14 cellular contexts compared by ENCODE assay signal in the genomic region with DNA sequence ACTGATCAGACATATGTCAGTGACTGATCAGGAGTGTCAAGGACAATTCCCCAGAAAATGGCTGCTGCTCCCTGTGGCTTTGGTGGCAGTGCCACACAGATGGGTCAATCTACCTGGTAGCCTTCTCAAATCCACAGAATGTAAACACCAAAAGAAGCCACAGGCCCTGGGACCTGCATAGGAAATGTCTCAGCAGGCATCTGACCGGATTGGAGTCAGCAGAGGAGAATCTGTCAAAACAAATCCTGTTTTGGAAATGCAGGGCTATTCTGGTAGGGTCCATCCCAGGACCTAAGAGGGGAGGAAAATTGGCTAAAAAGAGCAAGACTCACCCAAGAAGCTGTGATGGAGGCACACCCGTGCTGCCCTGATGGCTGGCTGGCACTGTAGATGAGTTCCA. TPM values are rescaled to one million over a fixed set of nuclear protein-coding genes. Genes with fewer than 3 reads are reported as not detected.
DNase-seq lines count a peak whose midpoint lies in the region; ATAC-seq lines count a peak whose summit lies in the region.
"Had no signal": no experiment of that assay in that cellular context is flagged by ENCODE, and none has a peak within 500 bp of the region (broad histone marks: within the 10 kb centered on the region; RNA-seq: fewer than 3 reads in every experiment).

No MANE protein-coding gene starts in this region.

- DNase-seq in DMS 273 (lab: John Stamatoyannopoulos, UW; ENCODE audit: unreplicated experiment) = peak; percentile 47
- no peak for DNase-seq in DMS 273 treated with DMSO at 0.1 percent for 48 hours (lab: John Stamatoyannopoulos, UW)
- peak; percentile 30 for DNase-seq in cerebellar cortex (ENCODE audit: low spot score)
- peak; percentile 70 to 75 for DNase-seq in lung microvascular endothelial cell (ENCODE audit: low read depth in 2 of 2)
- no peak for DNase-seq in HPDE6-E6E7 (ENCODE audit: extremely low spot score)
- no peak for DNase-seq in foreskin melanocyte
- DNase-seq: AML-193; CD4-positive, alpha-beta T cell; DMS53; DND-41; EL; GM23248 had no signal

- no peak for ATAC-seq in HG02885 (IDR thresholded peaks at IDR 0.05; ENCODE audit: poor library complexity, unreplicated experiment)
- ATAC-seq: A549 had no signal

RNA-seq across cellular contexts. Expression of a gene that starts 30.1 kb away (rescaled TPM):
- total RNA-seq in lung microvascular endothelial cell = 16.1 and 20.2 TPM in 2 replicates

RNA-seq across cellular contexts. Expression of a gene that starts 52.0 kb away (rescaled TPM):
- 10.5 and 16.5 TPM in 2 replicates for total RNA-seq in lung microvascular endothelial cell

RNA-seq across cellular contexts. Expression of a gene that starts 52.2 kb away (rescaled TPM):
- total RNA-seq in lung microvascular endothelial cell = 9.6 and 12.7 TPM in 2 replicates

Comparison
In these comparisons a context has a peak if more than half of its experiments do, and no peak if none do; other contexts are left out.
1. DNase-seq: peak in DMS 273 (single experiment), cerebellar cortex (single experiment) and lung microvascular endothelial cell (2 of 2); none in DMS 273 treated with DMSO at 0.1 percent for 48 hours (single experiment), HPDE6-E6E7 (single experiment) and foreskin melanocyte (single experiment).